ENCODE assay signal across 11 cellular contexts in the genomic region with DNA sequence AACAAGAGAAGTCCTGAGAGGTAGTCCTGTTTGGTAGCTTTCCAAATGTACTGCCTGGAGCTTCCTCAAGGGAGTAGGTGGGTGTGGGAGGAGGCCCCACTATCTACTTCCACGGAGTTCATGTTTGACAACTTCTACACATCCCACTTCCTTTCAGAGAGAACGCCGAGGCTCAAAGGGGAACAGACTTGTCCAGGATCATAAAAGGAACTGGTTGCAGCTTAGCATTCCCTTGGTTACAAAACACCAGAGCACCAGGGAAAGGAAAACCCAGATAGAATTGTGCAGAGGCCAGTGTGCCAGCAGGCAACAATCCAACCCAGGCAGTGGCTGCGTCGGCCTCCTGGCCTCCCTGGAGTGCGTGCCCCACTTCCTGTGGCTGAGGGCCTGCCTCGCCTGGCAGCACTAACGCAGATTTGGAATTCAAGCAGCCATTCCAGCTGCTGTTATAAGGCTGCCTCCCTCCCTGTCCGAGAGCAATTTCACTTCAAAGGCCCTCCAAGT. TPM values are rescaled to one million over a fixed set of nuclear protein-coding genes. Genes with fewer than 3 reads are reported as not detected.
A peak's percentile ranks its signal among the peaks of the same experiment; 100 is the strongest.
DNase-seq lines count a peak whose midpoint lies in the region; ATAC-seq and TF ChIP-seq lines count a peak whose summit lies in the region.
"Had no signal": no experiment of that assay in that cellular context is flagged by ENCODE, and none has a peak within 500 bp of the region (broad histone marks: within the 10 kb centered on the region; RNA-seq: fewer than 3 reads in every experiment).

No MANE protein-coding gene starts in this region.

- no peak overlapping the region for H3K4me3 Mint-ChIP-seq in chondrocyte (ENCODE audit: unreplicated experiment)
- H3K4me3 Mint-ChIP-seq: activated naive CD4-positive, alpha-beta T cell treated with anti-CD3 and anti-CD28 coated beads, Interleukin-2, amount 50 U/mL, for 24 hours; naive B cell had no signal

- H3K36me3 ChIP-seq in BLaER1 treated with 17β-estradiol and CSF1 and Interleukin-3, amounts not matched to agents 10 nM and 100 nM: peaks cover under 1 to 15% (median 13%) of the 10 kb centered on the region in 11 experiments; a peak in 19 of 22 replicates
- peaks cover 2 to 7% of the 10 kb centered on the region in 2 donors for H3K36me3 ChIP-seq in muscle layer of duodenum (ENCODE audit: control insufficient read depth in 1 of 2, insufficient read depth in 2 of 2, low read length in 2 of 2)

- H3K27me3 Mint-ChIP-seq in chondrocyte (ENCODE audit: low read depth): no peaks in the 10 kb centered on the region
- H3K27me3 Mint-ChIP-seq: activated naive CD4-positive, alpha-beta T cell treated with anti-CD3 and anti-CD28 coated beads, Interleukin-2, amount 50 U/mL, for 24 hours had no signal

- no peak overlapping the region for H3K4me3 ChIP-seq in BLaER1 treated with 17β-estradiol and CSF1 and Interleukin-3, amounts not matched to agents 10 nM and 100 nM
- no peak overlapping the region for H3K4me3 ChIP-seq in NB4 (ENCODE audit: low read depth, low read length)
- no peak overlapping the region for H3K4me3 ChIP-seq in muscle layer of duodenum (ENCODE audit: low read depth in 1 of 2, low read length in 2 of 2)

- TF ChIP-seq POLR2A in NB4 (IDR thresholded peaks at IDR 0.05; ENCODE audit: extremely low read depth, insufficient read length): no peak

- H3K4me2 ChIP-seq in BLaER1 treated with 17β-estradiol and CSF1 and Interleukin-3, amounts not matched to agents 10 nM and 100 nM: peak overlapping the region; percentile 54 to 86 (median 73)

- H3K9me3 Mint-ChIP-seq in chondrocyte (ENCODE audit: low read depth): no peaks in the 10 kb centered on the region
- H3K9me3 Mint-ChIP-seq: activated naive CD4-positive, alpha-beta T cell treated with anti-CD3 and anti-CD28 coated beads, Interleukin-2, amount 50 U/mL, for 24 hours; naive B cell had no signal

- DNase-seq in NB4 (ENCODE audit: low read depth) (peak; percentile 54), chondrocyte (ENCODE audit: low spot score) (no peak), putamen (ENCODE audit: low spot score) (no peak), epidermal melanocyte (ENCODE audit: insufficient read length, low spot score) (no peak), HK-2 (ENCODE audit: unreplicated experiment) (no peak)
- DNase-seq: naive B cell, NCI-H1105 had no signal

- no peak for ATAC-seq in GM18511 (IDR thresholded peaks at IDR 0.05; ENCODE audit: unreplicated experiment)

- peak overlapping the region in 4 of 11 experiments; percentile 15 to 34 (median 31); a peak in 6 of 22 replicates for H3K9ac ChIP-seq in BLaER1 treated with 17β-estradiol and CSF1 and Interleukin-3, amounts not matched to agents 10 nM and 100 nM

- H3K9me3 ChIP-seq in BLaER1 treated with 17β-estradiol and CSF1 and Interleukin-3, amounts not matched to agents 10 nM and 100 nM (replicated peaks in 1 of 11): no peaks in the 10 kb centered on the region
- no peaks in the 10 kb centered on the region for H3K9me3 ChIP-seq in muscle layer of duodenum (ENCODE audit: control insufficient read depth in 1 of 2, low read length in 2 of 2)

- peaks cover 0 to 18% (median 11%) of the 10 kb centered on the region in 11 experiments; a peak in 16 of 22 replicates for H3K27me3 ChIP-seq in BLaER1 treated with 17β-estradiol and CSF1 and Interleukin-3, amounts not matched to agents 10 nM and 100 nM
- peaks cover 19% of the 10 kb centered on the region for H3K27me3 ChIP-seq in muscle layer of duodenum (ENCODE audit: low read depth, low read length)

- H3K4me1 ChIP-seq in BLaER1 treated with 17β-estradiol and CSF1 and Interleukin-3, amounts not matched to agents 10 nM and 100 nM: peaks cover 52 to 79% (median 66%) of the 10 kb centered on the region in 10 experiments
- H3K4me1 ChIP-seq in muscle layer of duodenum (ENCODE audit: control insufficient read depth in 1 of 2, insufficient read depth in 2 of 2, low read length in 2 of 2): peaks cover 11 to 38% of the 10 kb centered on the region in 2 donors

- peak overlapping the region; percentile 69 for H3K27ac Mint-ChIP-seq in chondrocyte (ENCODE audit: unreplicated experiment)
- H3K27ac Mint-ChIP-seq: activated naive CD4-positive, alpha-beta T cell treated with anti-CD3 and anti-CD28 coated beads, Interleukin-2, amount 50 U/mL, for 24 hours; naive B cell had no signal

- H3K27ac ChIP-seq in BLaER1 treated with 17β-estradiol and CSF1 and Interleukin-3, amounts not matched to agents 10 nM and 100 nM: peak overlapping the region in 2 of 11 experiments; percentile 7 to 54; a peak in 1 of 22 replicates
- H3K27ac ChIP-seq in muscle layer of duodenum (ENCODE audit: low read length): peak overlapping the region; percentile 29

- peaks cover 6% of the 10 kb centered on the region for H3K36me3 Mint-ChIP-seq in chondrocyte (ENCODE audit: low read depth)
- H3K36me3 Mint-ChIP-seq: naive B cell had no signal

- TF ChIP-seq CTCF in NB4 (IDR thresholded peaks at IDR 0.05; ENCODE audit: low read depth, low read length) (no peak), chondrocyte (IDR thresholded peaks at IDR 0.05) (no peak)

- peaks cover 9 to 54% (median 24%) of the 10 kb centered on the region in 11 experiments; a peak in 15 of 22 replicates for H4K20me1 ChIP-seq in BLaER1 treated with 17β-estradiol and CSF1 and Interleukin-3, amounts not matched to agents 10 nM and 100 nM

- peaks cover 45% of the 10 kb centered on the region for H3K4me1 Mint-ChIP-seq in chondrocyte (ENCODE audit: low read depth)
- H3K4me1 Mint-ChIP-seq: activated naive CD4-positive, alpha-beta T cell treated with anti-CD3 and anti-CD28 coated beads, Interleukin-2, amount 50 U/mL, for 24 hours had no signal

RNA-seq across cellular contexts. Expression of gene RAP1GAP, which starts 4.2 kb away (rescaled TPM):
- 1.1 to 2.2 TPM (median 1.8 TPM) in 3 replicates for total RNA-seq in chondrocyte
